ENCODE assay signal across 19 cellular contexts in genomic region chr7:139181404-139181803, GRCh38.
DNase-seq lines count a peak whose midpoint lies in the region; ATAC-seq and TF ChIP-seq lines count a peak whose summit lies in the region.
"Had no signal": no experiment of that assay in that cellular context is flagged by ENCODE, and none has a peak within 500 bp of the region (broad histone marks: within the 10 kb centered on the region; RNA-seq: fewer than 3 reads in every experiment).

No MANE protein-coding gene starts in this region.

- no peaks in the 10 kb centered on the region for H3K36me3 ChIP-seq in HUES6 (ENCODE audit: control insufficient read depth, insufficient read depth, low read length)

- no peak for TF ChIP-seq POLR2A in erythroblast (IDR thresholded peaks at IDR 0.05; ENCODE audit: low read length)

- H3K9ac ChIP-seq in HUES6 (ENCODE audit: low read length) = no peak overlapping the region

- peak; percentile 52 for ATAC-seq in SK-N-SH treated with all-trans-retinoic acid at 6 μM for 48 hours
- ATAC-seq: A549 had no signal

- no peaks in the 10 kb centered on the region for H3K9me3 ChIP-seq in HUES6 (ENCODE audit: control insufficient read depth, insufficient read depth, low read depth, low read length)
- H3K9me3 ChIP-seq: A549 had no signal

- peak overlapping the region; percentile 17; the same call in 1 of the 2 replicates for H3K4me3 ChIP-seq in HUES6 (ENCODE audit: low read depth, low read length)
- H3K4me3 ChIP-seq: A549 had no signal

- H3K27ac ChIP-seq in HUES6 (ENCODE audit: low read depth, low read length) = peak overlapping the region; percentile 84; the same call in 1 of the 2 replicates
- H3K27ac ChIP-seq: A549, C4-2B had no signal

- DNase-seq in ELR (ENCODE audit: low read depth) (peak; percentile 41), erythroblast (lab: John Stamatoyannopoulos, UW) (peak; percentile 23 to 44), GM19240 (ENCODE audit: insufficient read length, low spot score) (no peak), DMS53 treated with DMSO at 0.1 percent for 48 hours (lab: John Stamatoyannopoulos, UW; ENCODE audit: unreplicated experiment) (no peak), OCI-M2 (lab: John Stamatoyannopoulos, UW; ENCODE audit: unreplicated experiment) (no peak), MV-4-11 (lab: John Stamatoyannopoulos, UW) (no peak)
- DNase-seq: DMS153; GOT3; Karpas-422; NCI-H1417; NCI-H187 treated with DMSO at 0.1 percent for 48 hours; NCI-H2171; NCI-H446 treated with DMSO at 0.1 percent for 48 hours; NK-92 treated with Interleukin-12 subunit alpha and Interleukin-12 subunit beta, amount 100 ng/mL, for 24 hours; OCI-M1 had no signal

- no peaks in the 10 kb centered on the region for H3K27me3 ChIP-seq in HUES6 (ENCODE audit: control insufficient read depth, insufficient read depth, low read length)

- peaks cover 36% of the 10 kb centered on the region for H3K4me1 ChIP-seq in HUES6 (ENCODE audit: control insufficient read depth, insufficient read depth, low read length)
- H3K4me1 ChIP-seq: A549 had no signal

TF ChIP-seq in SK-N-SH treated with all-trans-retinoic acid at 6 μM for 48 hours, 23 proteins besides CTCF, POLR2A, EP300 and RAD21:
- TF ChIP-seq BACH2 (CRISPR knock-in tag; IDR thresholded peaks at IDR 0.05; ENCODE audit: borderline replicate concordance) = no peak
- no peak for TF ChIP-seq ESRRG (CRISPR knock-in tag; IDR thresholded peaks at IDR 0.05)
- TF ChIP-seq POU6F1 (CRISPR knock-in tag; IDR thresholded peaks at IDR 0.05; ENCODE audit: borderline replicate concordance, low read depth) = no peak
- no peak for TF ChIP-seq ZNF8 (CRISPR knock-in tag; IDR thresholded peaks at IDR 0.05)
- TF ChIP-seq PPARA (CRISPR knock-in tag; IDR thresholded peaks at IDR 0.05; ENCODE audit: borderline replicate concordance) = no peak
- TF ChIP-seq TCF4 (CRISPR knock-in tag; IDR thresholded peaks at IDR 0.05; ENCODE audit: borderline replicate concordance) = no peak
- no peak for TF ChIP-seq ZNF565 (CRISPR knock-in tag; conservative IDR thresholded peaks at IDR 0.05; ENCODE audit: low read depth)
- TF ChIP-seq ARNTL (CRISPR knock-in tag; IDR thresholded peaks at IDR 0.05; ENCODE audit: borderline replicate concordance, low read depth) = no peak
- TF ChIP-seq ZFP30 (CRISPR knock-in tag; IDR thresholded peaks at IDR 0.05) = no peak
- no peak for TF ChIP-seq ZC3H10 (CRISPR knock-in tag; IDR thresholded peaks at IDR 0.05)
- TF ChIP-seq PATZ1 (CRISPR knock-in tag; IDR thresholded peaks at IDR 0.05; ENCODE audit: borderline replicate concordance) = no peak
- TF ChIP-seq TOX (CRISPR knock-in tag; IDR thresholded peaks at IDR 0.05; ENCODE audit: borderline replicate concordance) = no peak

Comparison
In these comparisons a context has a peak if more than half of its experiments do, and no peak if none do; other contexts are left out.
1. DNase-seq: peak in ELR (single experiment) and erythroblast (2 of 2); none in GM19240 (single experiment), DMS53 treated with DMSO at 0.1 percent for 48 hours (single experiment), OCI-M2 (single experiment) and MV-4-11 (single experiment).